In genomic region chr11:102205805-102206204, GRCh38 we compare ENCODE assay signal across 25 cellular contexts.
"Had no signal": no experiment of that assay in that cellular context is flagged by ENCODE, and none has a peak within 500 bp of the region (broad histone marks: within the 10 kb centered on the region; RNA-seq: fewer than 3 reads in every experiment).

No MANE protein-coding gene starts in this region.

- H3K4me1 Mint-ChIP-seq: activated CD4-positive, alpha-beta T cell treated with anti-CD3 and anti-CD28 coated beads for 36 hours; activated naive CD8-positive, alpha-beta T cell treated with anti-CD3 and anti-CD28 coated beads, Interleukin-2, amount 10 ng/mL, durations not matched to agents 7 days and 5 days; central memory CD8-positive, alpha-beta T cell had no signal

- H3K27me3 ChIP-seq: adrenal gland, Peyer's patch, SJCRH30 had no signal

- H3K4me3 Mint-ChIP-seq: activated CD4-positive, alpha-beta T cell treated with anti-CD3 and anti-CD28 coated beads for 36 hours; activated CD8-positive, alpha-beta T cell treated with anti-CD3 and anti-CD28 coated beads, Interleukin-2, amount 10 ng/mL, durations not matched to agents 7 days and 5 days; activated naive CD8-positive, alpha-beta T cell treated with anti-CD3 and anti-CD28 coated beads, Interleukin-2, amount 10 ng/mL, durations not matched to agents 7 days and 5 days; central memory CD8-positive, alpha-beta T cell had no signal

- H3K9ac ChIP-seq: SK-N-SH had no signal

- H3K9me3 Mint-ChIP-seq: activated naive CD8-positive, alpha-beta T cell treated with anti-CD3 and anti-CD28 coated beads, Interleukin-2, amount 10 ng/mL, durations not matched to agents 7 days and 5 days; central memory CD8-positive, alpha-beta T cell had no signal

- H3K36me3 ChIP-seq: SJCRH30 had no signal

- H3K27ac Mint-ChIP-seq: activated CD4-positive, alpha-beta T cell treated with anti-CD3 and anti-CD28 coated beads for 36 hours; activated CD8-positive, alpha-beta T cell treated with anti-CD3 and anti-CD28 coated beads, Interleukin-2, amount 10 ng/mL, durations not matched to agents 7 days and 5 days; activated naive CD8-positive, alpha-beta T cell treated with anti-CD3 and anti-CD28 coated beads, Interleukin-2, amount 10 ng/mL, durations not matched to agents 7 days and 5 days had no signal

- H3K36me3 Mint-ChIP-seq: activated naive CD8-positive, alpha-beta T cell treated with anti-CD3 and anti-CD28 coated beads, Interleukin-2, amount 10 ng/mL, durations not matched to agents 7 days and 5 days had no signal

- DNase-seq: activated CD4-positive, alpha-beta T cell treated with anti-CD3 and anti-CD28 coated beads for 36 hours; activated CD8-positive, alpha-beta memory T cell treated with anti-CD3 and anti-CD28 coated beads, Interleukin-2, amount 50 U/mL, for 48 hours; activated CD8-positive, alpha-beta T cell treated with anti-CD3 and anti-CD28 coated beads, Interleukin-2, amount 10 ng/mL, durations not matched to agents 7 days and 5 days; activated naive CD4-positive, alpha-beta T cell treated with anti-CD3 and anti-CD28 coated beads, Interleukin-2, amount 50 U/mL, for 16 hours; activated naive CD8-positive, alpha-beta T cell treated with anti-CD3 and anti-CD28 coated beads, Interleukin-2, amount 10 ng/mL, durations not matched to agents 7 days and 5 days; activated T-cell treated with anti-CD3 and anti-CD28 coated beads, Interleukin-2, amount 50 U/mL, for 1 hour; adrenal gland; anterior cingulate cortex; Karpas-422; NCI-H1417; NCI-H1930; NCI-H2171; NCI-H2227 treated with DMSO at 0.1 percent for 48 hours; NCI-H446 treated with DMSO at 0.1 percent for 48 hours; NCI-H524 treated with DMSO at 0.1 percent for 48 hours; NCI-H82; NK-92 treated with Interleukin-12 subunit alpha and Interleukin-12 subunit beta, amount 100 ng/mL, for 24 hours; Peyer's patch; Right ventricle myocardium superior; SJCRH30; SK-N-SH; T-helper 1 cell had no signal

- H3K4me1 ChIP-seq: adrenal gland, Peyer's patch, SJCRH30 had no signal

- H3K27ac ChIP-seq: adrenal gland, Peyer's patch, RWPE1, SJCRH30, VCaP had no signal

- H3K4me2 ChIP-seq: SK-N-SH had no signal

- H3K4me3 ChIP-seq: adrenal gland, Peyer's patch, SJCRH30 had no signal

- H3K9me3 ChIP-seq: adrenal gland, Peyer's patch, SJCRH30, SK-N-SH had no signal
